In the genomic region with DNA sequence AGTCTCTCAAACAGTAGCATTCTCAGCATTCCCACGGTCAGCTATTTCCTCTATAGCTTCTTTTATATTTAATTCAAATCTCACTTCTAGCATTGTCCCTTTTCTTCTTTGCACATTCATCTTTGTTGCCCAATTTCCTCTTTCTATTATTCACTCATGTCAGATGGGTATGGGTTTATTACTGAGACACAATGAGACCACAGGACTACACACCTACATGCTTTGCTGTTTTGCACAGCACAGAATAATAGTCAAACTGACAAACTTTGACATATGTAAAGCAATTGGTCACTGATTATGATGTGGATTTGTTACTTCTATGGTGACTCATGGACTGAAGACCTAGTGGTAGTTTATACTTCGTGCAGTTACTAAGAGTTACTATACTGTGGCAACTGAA, we compare ENCODE assay signal across 13 cellular contexts. TPM values are rescaled to one million over a fixed set of nuclear protein-coding genes. Genes with fewer than 3 reads are reported as not detected.
A peak's percentile ranks its signal among the peaks of the same experiment; 100 is the strongest.
DNase-seq lines count a peak whose midpoint lies in the region; ATAC-seq and TF ChIP-seq lines count a peak whose summit lies in the region.
"Had no signal": no experiment of that assay in that cellular context is flagged by ENCODE, and none has a peak within 500 bp of the region (broad histone marks: within the 10 kb centered on the region; RNA-seq: fewer than 3 reads in every experiment).

No MANE protein-coding gene starts in this region.

- no peaks in the 10 kb centered on the region for H3K36me3 ChIP-seq in BLaER1
- no peaks in the 10 kb centered on the region for H3K36me3 ChIP-seq in left ventricle myocardium inferior
- no peaks in the 10 kb centered on the region for H3K36me3 ChIP-seq in hepatocyte (replicated peaks; ENCODE audit: insufficient read depth, low read depth)
- H3K36me3 ChIP-seq: thyroid gland had no signal

- TF ChIP-seq CTCF in left ventricle myocardium inferior (IDR thresholded peaks at IDR 0.05; ENCODE audit: borderline replicate concordance) (no peak), hepatocyte (IDR thresholded peaks at IDR 0.05; ENCODE audit: poor library complexity) (no peak)

- DNase-seq in NOMO-1 treated with dmso at 0.1 percent for 144 hours (lab: John Stamatoyannopoulos, UW; ENCODE audit: unreplicated experiment) (peak; percentile 36), ecto neural progenitor cell (ENCODE audit: low spot score) (no peak), left ventricle myocardium inferior (no peak), hepatocyte (ENCODE audit: low spot score) (no peak), T-helper 2 cell (no peak)
- DNase-seq: activated effector memory CD4-positive, alpha-beta T cell treated with anti-CD3 and anti-CD28 coated beads, Interleukin-2, amount 50 U/mL, for 16 hours; endodermal cell; NCI-H1417 treated with DMSO at 0.1 percent for 48 hours; stimulated activated CD4-positive, alpha-beta T cell treated with anti-CD3 and anti-CD28 coated beads, Interleukin-12 subunit alpha, Interleukin-12 subunit beta, amount 100 ng/mL, for 4 hours; thyroid gland had no signal

- H4K20me1 ChIP-seq in BLaER1, result no peaks in the 10 kb centered on the region
- H4K20me1 ChIP-seq in hepatocyte (ENCODE audit: insufficient read depth, poor library complexity, severe bottlenecking), result no peaks in the 10 kb centered on the region

- H3K27ac ChIP-seq in BLaER1 (peak overlapping the region; percentile 82; the same call in 1 of the 2 replicates), left ventricle myocardium inferior (replicated peaks) (no peak overlapping the region), hepatocyte (no peak overlapping the region)
- H3K27ac ChIP-seq: thyroid gland had no signal

- WGBS in hepatocyte (ENCODE audit: low lambda C conversion rate, missing lambda C conversion rate), result 72% methylated on average over 2 of the region's 2 CpGs

- peak overlapping the region; percentile 94 for H3K4me2 ChIP-seq in BLaER1
- H3K4me2 ChIP-seq in hepatocyte, result no peak overlapping the region

- H3K9ac ChIP-seq in BLaER1, result no peak overlapping the region

- peaks cover 69% of the 10 kb centered on the region for H3K4me1 ChIP-seq in BLaER1
- no peaks in the 10 kb centered on the region for H3K4me1 ChIP-seq in left ventricle myocardium inferior
- H3K4me1 ChIP-seq in hepatocyte (ENCODE audit: insufficient read depth), result no peaks in the 10 kb centered on the region
- H3K4me1 ChIP-seq: thyroid gland had no signal

- H3K9me2 ChIP-seq in hepatocyte (replicated peaks; ENCODE audit: insufficient read depth), result no peaks in the 10 kb centered on the region

- no peaks in the 10 kb centered on the region for H3K27me3 ChIP-seq in BLaER1
- H3K27me3 ChIP-seq in left ventricle myocardium inferior (ENCODE audit: low read depth), result peaks cover 14% of the 10 kb centered on the region
- H3K27me3 ChIP-seq in hepatocyte, result no peaks in the 10 kb centered on the region
- H3K27me3 ChIP-seq: thyroid gland had no signal

- H2AFZ ChIP-seq in hepatocyte, result no peak overlapping the region

- intact Hi-C loops in left ventricle myocardium inferior (cut with micrococcal nuclease), result no loop called here

- no peaks in the 10 kb centered on the region for H3K79me2 ChIP-seq in hepatocyte

- H3K9me3 ChIP-seq in BLaER1, result peaks cover 32% of the 10 kb centered on the region
- peaks cover 34% of the 10 kb centered on the region for H3K9me3 ChIP-seq in left ventricle myocardium inferior (replicated peaks)
- no peaks in the 10 kb centered on the region for H3K9me3 ChIP-seq in hepatocyte (ENCODE audit: low read depth)
- H3K9me3 ChIP-seq: thyroid gland had no signal

- no peak overlapping the region for H3K4me3 ChIP-seq in BLaER1
- H3K4me3 ChIP-seq in left ventricle myocardium inferior, result no peak overlapping the region
- H3K4me3 ChIP-seq in hepatocyte, result no peak overlapping the region
- H3K4me3 ChIP-seq: thyroid gland had no signal

- ATAC-seq in GM19043 (IDR thresholded peaks at IDR 0.05; ENCODE audit: low read depth, unreplicated experiment) (peak; percentile 48), HG02973 (IDR thresholded peaks at IDR 0.05; ENCODE audit: unreplicated experiment) (peak; percentile 66)

RNA-seq across cellular contexts. Expression of a gene that starts 5.8 kb away (rescaled TPM):
- total RNA-seq in left ventricle myocardium inferior, result 0.41 TPM
- total RNA-seq in hepatocyte, result not detected in 2 replicates
- polyA plus RNA-seq in hepatocyte, result not detected in 2 replicates
- total RNA-seq: endodermal cell, thyroid gland had no signal

RNA-seq across cellular contexts. Expression of a gene that starts 29.7 kb away (rescaled TPM):
- total RNA-seq in left ventricle myocardium inferior, result not detected
- not detected in 2 replicates for total RNA-seq in hepatocyte
- not detected in 2 replicates for polyA plus RNA-seq in hepatocyte
- total RNA-seq: endodermal cell, thyroid gland had no signal

RNA-seq across cellular contexts. Expression of a gene that starts 47.4 kb away (rescaled TPM):
- total RNA-seq in left ventricle myocardium inferior (not detected), hepatocyte (not detected in 2 replicates)
- polyA plus RNA-seq in hepatocyte, result not detected in 2 replicates
- total RNA-seq: endodermal cell had no signal
